21 cellular contexts compared by ENCODE assay signal in the genomic region with DNA sequence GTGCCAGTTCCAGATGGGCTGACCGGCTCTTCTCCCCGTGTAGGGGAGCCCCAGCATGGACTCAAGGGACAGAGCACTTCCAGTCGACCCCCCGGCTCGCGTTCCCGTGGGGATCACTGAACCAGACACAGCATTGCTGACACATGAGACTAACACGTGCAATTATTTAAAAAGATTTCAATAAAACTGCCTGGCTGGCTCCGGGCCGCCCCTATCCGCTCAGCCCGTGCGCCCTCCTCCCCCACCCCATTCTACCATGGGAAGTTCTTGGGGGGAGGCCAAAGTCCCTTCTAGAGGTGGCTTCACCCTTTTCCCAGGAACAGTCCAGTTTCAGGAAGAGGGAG. TPM values are rescaled to one million over a fixed set of nuclear protein-coding genes. Genes with fewer than 3 reads are reported as not detected.
"Had no signal": no experiment of that assay in that cellular context is flagged by ENCODE, and none has a peak within 500 bp of the region (broad histone marks: within the 10 kb centered on the region; RNA-seq: fewer than 3 reads in every experiment).

No MANE protein-coding gene starts in this region.

- H3K36me3 ChIP-seq: colonic mucosa had no signal

- ATAC-seq: heart left ventricle; natural killer cell; stimulated activated memory B cell treated with anti-CD40 and anti-IgM and Interleukin-4, amounts not matched to agents 10 μg/mL and 1 μg/mL and 100 μg/mL, for 72 hours had no signal

- DNase-seq: cerebellar nuclear complex; colonic mucosa; dermis blood vessel endothelial cell; foreskin melanocyte; heart left ventricle; hippocampal formation; kidney glomerular epithelial cell; mesendoderm; natural killer cell; posterior cingulate gyrus; stimulated activated CD4-positive, alpha-beta T cell treated with anti-CD3 and anti-CD28 coated beads, Interleukin-4, amount 100 ng/mL, for 1 hour; stimulated activated CD8-positive, alpha-beta memory T cell treated with anti-CD3 and anti-CD28 coated beads, Interleukin-4, amount 100 ng/mL, for 48 hours; testis; transverse colon had no signal

- H3K27me3 ChIP-seq: colonic mucosa, heart left ventricle, right atrium auricular region, sigmoid colon, testis, transverse colon had no signal

- H3K9me3 ChIP-seq: colonic mucosa, heart left ventricle, right atrium auricular region, sigmoid colon, testis, transverse colon had no signal

- H3K4me1 ChIP-seq: colonic mucosa had no signal

- H3K27ac ChIP-seq: colonic mucosa, heart left ventricle, right atrium auricular region, sigmoid colon, testis, transverse colon had no signal

- H3K4me3 ChIP-seq: colonic mucosa, heart left ventricle, right atrium auricular region, sigmoid colon, testis, transverse colon had no signal

RNA-seq across cellular contexts. Expression of a gene that starts 8.4 kb away (rescaled TPM):
- total RNA-seq: dermis blood vessel endothelial cell, lung microvascular endothelial cell had no signal

RNA-seq across cellular contexts. Expression of a gene that starts 40.9 kb away (rescaled TPM):
- total RNA-seq: dermis blood vessel endothelial cell, epithelial cell of proximal tubule, glomerular endothelial cell, lung microvascular endothelial cell, osteocyte had no signal
